Comparison of ENCODE assay signal across 1 cellular context in the genomic region with DNA sequence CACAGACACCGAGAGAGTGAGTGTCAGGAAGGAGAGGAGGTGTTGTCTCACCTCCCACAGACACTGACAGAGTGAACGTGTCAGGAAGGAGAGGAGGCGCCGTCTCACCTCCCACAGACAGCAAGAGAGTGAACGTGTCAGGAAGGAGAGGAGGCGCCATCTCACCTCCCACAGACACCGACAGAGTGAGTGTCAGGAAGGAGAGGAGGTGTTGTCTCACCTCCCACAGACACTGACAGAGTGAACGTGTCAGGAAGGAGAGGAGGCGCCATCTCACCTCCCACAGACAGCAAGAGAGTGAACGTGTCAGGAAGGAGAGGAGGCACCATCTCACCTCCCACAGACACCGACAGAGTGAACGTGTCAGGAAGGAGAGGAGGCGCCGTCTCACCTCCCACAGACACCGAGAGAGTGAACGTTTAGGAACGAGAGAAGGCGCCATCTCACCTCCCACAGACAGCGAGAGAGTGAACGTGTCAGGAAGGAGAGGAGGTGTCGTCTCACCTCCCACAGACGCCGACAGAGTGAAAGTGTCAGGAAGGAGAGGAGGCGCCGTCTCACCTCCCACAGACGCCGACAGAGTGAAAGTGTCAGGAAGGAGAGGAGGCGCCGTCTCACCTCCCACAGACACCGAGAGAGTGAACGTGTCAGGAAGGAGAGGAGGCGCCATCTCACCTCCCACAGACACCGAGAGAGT. TPM values are rescaled to one million over a fixed set of nuclear protein-coding genes. Genes with fewer than 3 reads are reported as not detected.
"Had no signal": no experiment of that assay in that cellular context is flagged by ENCODE, and none has a peak within 500 bp of the region (broad histone marks: within the 10 kb centered on the region; RNA-seq: fewer than 3 reads in every experiment).

No MANE protein-coding gene starts in this region.

RNA-seq across cellular contexts. Expression of a gene that starts 30.5 kb away (rescaled TPM):
- polyA plus RNA-seq: naive thymus-derived CD4-positive, alpha-beta T cell had no signal
